15 cellular contexts compared by ENCODE assay signal in genomic region chr22:22767876-22768602, GRCh38.
DNase-seq lines count a peak whose midpoint lies in the region; ATAC-seq and TF ChIP-seq lines count a peak whose summit lies in the region.
"Had no signal": no experiment of that assay in that cellular context is flagged by ENCODE, and none has a peak within 500 bp of the region (broad histone marks: within the 10 kb centered on the region; RNA-seq: fewer than 3 reads in every experiment).

No MANE protein-coding gene starts in this region.

- no peak overlapping the region for H3K4me3 Mint-ChIP-seq in H9
- H3K4me3 Mint-ChIP-seq in T-cell, result no peak overlapping the region
- H3K4me3 Mint-ChIP-seq: brain had no signal

- no peaks in the 10 kb centered on the region for H3K36me3 ChIP-seq in mesendoderm (ENCODE audit: control insufficient read depth, insufficient read depth, low read length)
- H3K36me3 ChIP-seq: stomach had no signal

- no peak overlapping the region for H3K18ac ChIP-seq in H9 (ENCODE audit: insufficient read length, low read depth, low read length)
- no peak overlapping the region for H3K18ac ChIP-seq in mesendoderm (ENCODE audit: low read length)

- H3K4ac ChIP-seq in H9 (ENCODE audit: low read depth, low read length) (no peak overlapping the region), mesendoderm (ENCODE audit: low read depth, low read length) (no peak overlapping the region)

- H4K5ac ChIP-seq in H9 (ENCODE audit: insufficient read length, low read depth, low read length) (no peak overlapping the region), mesendoderm (ENCODE audit: low read length) (no peak overlapping the region)

- no peaks in the 10 kb centered on the region for H4K20me1 ChIP-seq in H9 (ENCODE audit: control insufficient read depth, insufficient read depth, insufficient read length)

- no peak overlapping the region for H2AK5ac ChIP-seq in H9 (ENCODE audit: insufficient read length, low read length)
- no peak overlapping the region for H2AK5ac ChIP-seq in mesendoderm (ENCODE audit: low read length)

- peak overlapping the region in 1 of 3 experiments; percentile 19; a peak in 1 of 7 replicates for H3K27ac Mint-ChIP-seq in H9
- no peak overlapping the region for H3K27ac Mint-ChIP-seq in T-cell
- H3K27ac Mint-ChIP-seq: brain had no signal

- H3K4me3 ChIP-seq in choroid plexus epithelial cell (ENCODE audit: low read depth, low read length) (no peak overlapping the region), mesendoderm (ENCODE audit: low read length) (no peak overlapping the region)
- H3K4me3 ChIP-seq: SK-N-MC, stomach had no signal

- H3K9me3 Mint-ChIP-seq in H9, result no peaks in the 10 kb centered on the region
- H3K9me3 Mint-ChIP-seq in T-cell, result no peaks in the 10 kb centered on the region
- H3K9me3 Mint-ChIP-seq: brain had no signal

- H4K91ac ChIP-seq in H9 (ENCODE audit: insufficient read length, low read depth, low read length), result no peak overlapping the region

- no peak overlapping the region for H3T11ph ChIP-seq in H9 (ENCODE audit: low read length)

- H2BK5ac ChIP-seq in H9 (ENCODE audit: insufficient read length, low read length), result no peak overlapping the region
- H2BK5ac ChIP-seq in mesendoderm (ENCODE audit: low read length), result no peak overlapping the region

- H3K4me2 ChIP-seq in H9 (ENCODE audit: insufficient read depth, insufficient read length, low read length), result no peak overlapping the region
- no peak overlapping the region for H3K4me2 ChIP-seq in mesendoderm (ENCODE audit: low read length)

- no CpG with 5 or more reads among the region's 10 CpGs for WGBS in H9 (ENCODE audit: extremely low coverage, insufficient read length, low lambda C conversion rate)
- no CpG with 5 or more reads among the region's 10 CpGs for WGBS in mesendoderm (ENCODE audit: extremely low coverage, insufficient coverage, low lambda C conversion rate)

- H3K79me1 ChIP-seq in H9 (ENCODE audit: insufficient read depth, low read depth, low read length, poor library complexity, severe bottlenecking) (no peaks in the 10 kb centered on the region), mesendoderm (ENCODE audit: low read length) (no peaks in the 10 kb centered on the region)

- H3K9ac ChIP-seq in H9 (ENCODE audit: extremely low read depth, insufficient read length, low read length) (no peak overlapping the region), mesendoderm (ENCODE audit: low read length) (no peak overlapping the region)

- H3K36me3 Mint-ChIP-seq in H9 (ENCODE audit: insufficient read depth in 1 of 3, low read depth in 3 of 3), result no peaks in the 10 kb centered on the region
- no peaks in the 10 kb centered on the region for H3K36me3 Mint-ChIP-seq in T-cell
- H3K36me3 Mint-ChIP-seq: brain had no signal

- H2BK15ac ChIP-seq in H9 (ENCODE audit: low read depth, low read length), result no peak overlapping the region
- no peak overlapping the region for H2BK15ac ChIP-seq in mesendoderm (replicated peaks; ENCODE audit: low read depth)

- H3K27ac ChIP-seq in H9 (ENCODE audit: insufficient read length, low read depth, low read length), result no peak overlapping the region
- H3K27ac ChIP-seq in mesendoderm (ENCODE audit: low read depth, low read length), result no peak overlapping the region
- H3K27ac ChIP-seq: SK-N-MC, stomach had no signal

- no peaks in the 10 kb centered on the region for H3K9me3 ChIP-seq in H9 (ENCODE audit: control insufficient read depth, low read depth, low read length)
- H3K9me3 ChIP-seq: stomach had no signal

- H3K23ac ChIP-seq in H9 (ENCODE audit: insufficient read length, low read depth, low read length) (no peak overlapping the region), mesendoderm (ENCODE audit: low read length) (no peak overlapping the region)

- POLR2A ChIA-PET in T-cell (lab: Charles Lee), result no interaction called here

- no peaks in the 10 kb centered on the region for H3K4me1 Mint-ChIP-seq in H9
- peaks cover 0 to 13% (median 4%) of the 10 kb centered on the region in 3 donors for H3K4me1 Mint-ChIP-seq in T-cell
- H3K4me1 Mint-ChIP-seq: brain had no signal

- H3K27me3 Mint-ChIP-seq in H9 (ENCODE audit: low read depth), result peaks cover 96% of the 10 kb centered on the region
- H3K27me3 Mint-ChIP-seq in T-cell, result peaks cover 10 to 16% of the 10 kb centered on the region in 2 donors

- H2BK12ac ChIP-seq in H9 (ENCODE audit: insufficient read length, low read depth, low read length), result no peak overlapping the region

- no peaks in the 10 kb centered on the region for H3K79me2 ChIP-seq in H9 (ENCODE audit: insufficient read depth, low read length)
- no peaks in the 10 kb centered on the region for H3K79me2 ChIP-seq in mesendoderm (ENCODE audit: control insufficient read depth, insufficient read depth, low read length)

- no peak overlapping the region for H3K56ac ChIP-seq in H9 (ENCODE audit: insufficient read length, low read depth, low read length)
- H3K56ac ChIP-seq in mesendoderm (ENCODE audit: low read length), result no peak overlapping the region

- no peak overlapping the region for H3K14ac ChIP-seq in H9 (ENCODE audit: insufficient read depth, low read length)

- no peak overlapping the region for H2AFZ ChIP-seq in H9 (ENCODE audit: low read length)

- H2BK120ac ChIP-seq in H9 (ENCODE audit: low read depth, low read length, poor library complexity, severe bottlenecking) (no peak overlapping the region), mesendoderm (ENCODE audit: low read depth, low read length) (no peak overlapping the region)

- H2BK20ac ChIP-seq in H9 (ENCODE audit: low read depth, low read length, poor library complexity, severe bottlenecking), result no peak overlapping the region

- H3K23me2 ChIP-seq in H9 (ENCODE audit: insufficient read length, low read depth, low read length, poor library complexity, severe bottlenecking), result no peaks in the 10 kb centered on the region

- peaks cover 12% of the 10 kb centered on the region; the same call in 1 of the 2 replicates for H3K27me3 ChIP-seq in H9 (ENCODE audit: insufficient read depth, low read length)
- no peaks in the 10 kb centered on the region for H3K27me3 ChIP-seq in mesendoderm (ENCODE audit: insufficient read depth, low read length, poor library complexity)

- no peak overlapping the region for H4K8ac ChIP-seq in H9 (replicated peaks; ENCODE audit: insufficient read length, low read depth, low read length)
- no peak overlapping the region for H4K8ac ChIP-seq in mesendoderm (ENCODE audit: low read depth, low read length)

- CTCF ChIA-PET in T-cell (lab: Charles Lee), result interaction anchor here in 1 of 2 donors (1.0 to 1.2 kb wide), 2 partner anchors 15 to 46 kb away, joined by 3 to 4 read pairs; no protein-coding TSS in a partner anchor

- H3K4me1 ChIP-seq in H9 (ENCODE audit: insufficient read depth, low read length), result no peaks in the 10 kb centered on the region
- H3K4me1 ChIP-seq in mesendoderm (ENCODE audit: control insufficient read depth, low read depth, low read length), result no peaks in the 10 kb centered on the region

- peak; percentile 21 for DNase-seq in Daoy (ENCODE audit: low read depth)
- DNase-seq in H9, result peak; percentile 70
- DNase-seq in choroid plexus epithelial cell (ENCODE audit: low read depth), result no peak
- peak; percentile 35 for DNase-seq in mesendoderm
- no peak for DNase-seq in T-cell
- no peak for DNase-seq in activated gamma-delta T cell treated with Interleukin-2 at 50 U/mL for 16 hours
- DNase-seq in kidney tubule cell (ENCODE audit: low spot score), result no peak
- DNase-seq: activated naive CD4-positive, alpha-beta T cell treated with Interleukin-2 at 50 U/mL for 16 hours; NCI-H1436 treated with DMSO at 0.1 percent for 48 hours; NCI-H226; small intestine; stomach had no signal

- TF ChIP-seq CTCF in H9 (conservative IDR thresholded peaks at IDR 0.05) (peak; percentile 66), choroid plexus epithelial cell (conservative IDR thresholded peaks at IDR 0.05; ENCODE audit: low read depth, low read length) (peak; percentile 30)

- ATAC-seq in T-cell (replicated peaks in 1 of 4) (no peak), HG03354 (IDR thresholded peaks at IDR 0.05; ENCODE audit: poor library complexity, severe bottlenecking, unreplicated experiment) (no peak)

Comparison
In these comparisons a context has a peak if more than half of its experiments do, and no peak if none do; other contexts are left out.
1. DNase-seq: peak in Daoy (single experiment), H9 (single experiment) and mesendoderm (single experiment); none in choroid plexus epithelial cell (single experiment), T-cell (0 of 34), activated gamma-delta T cell treated with Interleukin-2 at 50 U/mL for 16 hours (single experiment) and kidney tubule cell (single experiment).